ENCODE assay signal across 15 cellular contexts in the genomic region with DNA sequence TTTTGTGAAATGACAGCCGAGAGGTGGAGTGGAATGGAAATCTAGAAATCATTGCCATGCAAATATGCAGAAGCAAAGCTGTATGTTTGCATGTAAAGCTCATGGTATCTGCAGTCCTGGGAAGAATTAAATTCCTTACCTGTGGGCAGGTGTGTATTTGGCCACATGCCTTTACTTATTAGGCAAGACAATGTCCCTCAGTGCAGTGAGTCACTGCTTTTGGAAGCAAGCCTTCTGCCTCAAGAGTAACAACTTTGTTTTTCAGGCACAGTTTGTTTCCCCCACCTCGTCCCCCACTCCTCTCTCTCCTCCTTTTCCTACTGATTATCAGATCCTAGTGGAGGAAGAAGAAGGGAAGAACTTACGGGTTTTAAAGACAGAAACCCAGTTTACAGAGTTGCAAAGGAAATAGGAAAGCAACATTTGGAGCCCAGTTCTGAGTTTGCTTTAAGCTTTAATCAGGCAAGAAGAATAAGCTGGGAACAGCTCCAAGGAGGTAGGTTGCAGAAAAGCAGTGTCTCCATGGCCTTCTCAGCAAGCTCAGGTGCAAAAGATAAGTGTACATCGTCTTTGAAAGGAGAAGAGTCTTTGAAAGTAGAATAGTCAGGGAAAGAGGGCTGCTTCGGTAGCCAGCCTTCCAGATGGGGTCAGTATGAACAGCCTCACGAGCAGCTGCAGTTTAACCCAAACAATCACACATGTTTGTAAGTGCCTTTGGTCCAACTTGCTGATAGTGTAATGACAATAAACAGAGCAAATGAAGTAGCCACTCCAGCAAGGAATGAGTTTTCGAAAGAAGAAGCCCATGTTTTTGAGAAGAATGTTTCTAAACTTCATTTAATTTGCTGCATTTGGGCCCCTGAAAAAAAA.
A peak's percentile ranks its signal among the peaks of the same experiment; 100 is the strongest.
DNase-seq lines count a peak whose midpoint lies in the region; FAIRE-seq and TF ChIP-seq lines count a peak whose summit lies in the region.
"Had no signal": no experiment of that assay in that cellular context is flagged by ENCODE, and none has a peak within 500 bp of the region (broad histone marks: within the 10 kb centered on the region; RNA-seq: fewer than 3 reads in every experiment).

No MANE protein-coding gene starts in this region.

- H3K27ac Mint-ChIP-seq in Caco-2 (ENCODE audit: unreplicated experiment) (peak overlapping the region; percentile 97), osteocyte (ENCODE audit: unreplicated experiment) (no peak overlapping the region)

- H3K4me1 Mint-ChIP-seq in Caco-2 (ENCODE audit: low read depth, unreplicated experiment) (peaks cover 58% of the 10 kb centered on the region), osteocyte (ENCODE audit: unreplicated experiment) (peaks cover 11% of the 10 kb centered on the region)

- POLR2A ChIA-PET in Caco-2 (lab: Charles Lee), result interaction anchor here (0.6 kb wide), 3 partner anchors 12 to 229 kb away, joined by 3 to 6 read pairs (median 3); no protein-coding TSS in a partner anchor

- TF ChIP-seq CTCF in Caco-2 (IDR thresholded peaks at IDR 0.05; ENCODE audit: insufficient read depth in 1 of 2, low read depth in 1 of 2, low read length in 1 of 2, severe bottlenecking in 1 of 2, unreplicated experiment in 1 of 2), result no peak
- no peak for TF ChIP-seq CTCF in adrenal gland (IDR thresholded peaks at IDR 0.05)
- no peak for TF ChIP-seq CTCF in osteocyte (IDR thresholded peaks at IDR 0.05)

- peak overlapping the region; percentile 36 to 67 for H3K27ac ChIP-seq in esophagus (ENCODE audit: low read depth in 2 of 2, low read length in 1 of 2)
- peak overlapping the region; percentile 21 for H3K27ac ChIP-seq in muscle layer of duodenum (ENCODE audit: low read length)
- no peak overlapping the region for H3K27ac ChIP-seq in adrenal gland
- H3K27ac ChIP-seq: gastrocnemius medialis had no signal

- CTCF ChIA-PET in Caco-2 (lab: Charles Lee), result interaction anchor here (0.6 to 1.0 kb wide), 3 partner anchors 139 to 168 kb away, joined by 3 to 5 read pairs (median 4); no protein-coding TSS in a partner anchor

- H3K9me3 ChIP-seq in Caco-2 (no peaks in the 10 kb centered on the region), esophagus (ENCODE audit: control insufficient read depth in 2 of 2, insufficient read depth in 1 of 2, low read depth in 1 of 2, low read length in 1 of 2) (no peaks in the 10 kb centered on the region), muscle layer of duodenum (ENCODE audit: control insufficient read depth in 1 of 2, low read length in 2 of 2) (no peaks in the 10 kb centered on the region), adrenal gland (replicated peaks in 1 of 3) (no peaks in the 10 kb centered on the region)
- H3K9me3 ChIP-seq: breast epithelium, gastrocnemius medialis had no signal

- WGBS in esophagus, 2 donors, result 28% methylated on average over 7 of the region's 7 CpGs
- WGBS in adrenal gland, 4 donors, result 44 to 51% (median 46%) methylated on average over 7 of the region's 7 CpGs

- BruUV-seq in Caco-2 (replicated peaks; lab: Mats Ljungman, UMichigan), result TSS peak; percentile 59

- peak overlapping the region; percentile 58 for H3K4me3 Mint-ChIP-seq in Caco-2 (ENCODE audit: unreplicated experiment)
- H3K4me3 Mint-ChIP-seq in osteocyte (ENCODE audit: unreplicated experiment), result no peak overlapping the region

- no peak for TF ChIP-seq POLR2A in adrenal gland (IDR thresholded peaks at IDR 0.05)

- no peak overlapping the region for H3K4me3 ChIP-seq in Caco-2 (ENCODE audit: low read depth, low read length)
- no peak overlapping the region for H3K4me3 ChIP-seq in esophagus (ENCODE audit: low read depth in 1 of 2, low read length in 2 of 2)
- no peak overlapping the region for H3K4me3 ChIP-seq in muscle layer of duodenum (ENCODE audit: low read depth in 1 of 2, low read length in 2 of 2)
- H3K4me3 ChIP-seq in adrenal gland, result no peak overlapping the region
- H3K4me3 ChIP-seq: breast epithelium, gastrocnemius medialis had no signal

- H3K27me3 Mint-ChIP-seq in Caco-2 (ENCODE audit: insufficient read depth, unreplicated experiment) (no peaks in the 10 kb centered on the region), osteocyte (ENCODE audit: unreplicated experiment) (peaks cover 14% of the 10 kb centered on the region)

- no peak for FAIRE-seq in urothelium cell line (lab: Jason Lieb, UNC)

- H3K27me3 ChIP-seq in Caco-2 (replicated peaks; ENCODE audit: control insufficient read depth, insufficient read depth, low read length) (no peaks in the 10 kb centered on the region), esophagus (ENCODE audit: control insufficient read depth in 1 of 2, insufficient read depth in 2 of 2, low read length in 2 of 2) (no peaks in the 10 kb centered on the region), muscle layer of duodenum (ENCODE audit: low read depth, low read length) (no peaks in the 10 kb centered on the region), adrenal gland (no peaks in the 10 kb centered on the region)
- H3K27me3 ChIP-seq: breast epithelium, gastrocnemius medialis had no signal

- H3K36me3 ChIP-seq in Caco-2 (ENCODE audit: control insufficient read depth, insufficient read depth, low read length) (no peaks in the 10 kb centered on the region), esophagus (ENCODE audit: control insufficient read depth in 2 of 2, insufficient read depth in 2 of 2, low read length in 1 of 2) (no peaks in the 10 kb centered on the region), muscle layer of duodenum (ENCODE audit: control insufficient read depth in 1 of 2, insufficient read depth in 2 of 2, low read length in 2 of 2) (no peaks in the 10 kb centered on the region), adrenal gland (replicated peaks in 1 of 2) (no peaks in the 10 kb centered on the region)
- H3K36me3 ChIP-seq: breast epithelium, gastrocnemius medialis had no signal

- H3K36me3 Mint-ChIP-seq in Caco-2 (ENCODE audit: insufficient read depth, unreplicated experiment), result no peaks in the 10 kb centered on the region
- H3K36me3 Mint-ChIP-seq in osteocyte (ENCODE audit: unreplicated experiment), result no peaks in the 10 kb centered on the region

- peak; percentile 67 to 68 for DNase-seq in Caco-2
- DNase-seq in NCI-H1048 (lab: John Stamatoyannopoulos, UW), result peak; percentile 24
- no peak for DNase-seq in DMS79 (lab: John Stamatoyannopoulos, UW)
- DNase-seq in adrenal gland, result no peak
- no peak for DNase-seq in urothelium cell line (ENCODE audit: low spot score)
- DNase-seq in osteocyte (ENCODE audit: extremely low spot score, unreplicated experiment), result no peak
- DNase-seq: activated CD4-positive, CD25-positive, alpha-beta regulatory T cell treated with anti-CD3 and anti-CD28 coated beads, Interleukin-2, amount 50 U/mL, for 72 hours; C1 segment of cervical spinal cord; gastrocnemius medialis; HCEC 1CT; NCI-H1417 treated with DMSO at 0.1 percent for 48 hours; stimulated activated CD4-positive, alpha-beta T cell treated with anti-CD3 and anti-CD28 coated beads, Interleukin-15, amount 100 ng/mL, for 24 hours had no signal

- H3K4me1 ChIP-seq in Caco-2 (peaks cover 52% of the 10 kb centered on the region), esophagus (ENCODE audit: control insufficient read depth in 2 of 2, insufficient read depth in 2 of 2, low read length in 1 of 2) (no peaks in the 10 kb centered on the region), muscle layer of duodenum (ENCODE audit: control insufficient read depth in 1 of 2, insufficient read depth in 2 of 2, low read length in 2 of 2) (peaks cover 0 to 6% of the 10 kb centered on the region in 2 donors), adrenal gland (replicated peaks in 1 of 2) (no peaks in the 10 kb centered on the region)
- H3K4me1 ChIP-seq: gastrocnemius medialis had no signal

- intact Hi-C loops in Caco-2 (cut with micrococcal nuclease; ENCODE audit: unreplicated experiment) (loop anchor here (1.0 to 2.0 kb wide), 6 partner anchors 12 to 168 kb away; no protein-coding TSS in a partner anchor), adrenal gland (cut with DNase I) (no loop called here)

- H3K9me3 Mint-ChIP-seq in Caco-2 (ENCODE audit: unreplicated experiment), result peaks cover 2% of the 10 kb centered on the region
- H3K9me3 Mint-ChIP-seq in osteocyte (ENCODE audit: unreplicated experiment), result no peaks in the 10 kb centered on the region

Comparison
In these comparisons a context has a peak if more than half of its experiments do, and no peak if none do; other contexts are left out.
1. DNase-seq: peak in Caco-2 (2 of 2) and NCI-H1048 (single experiment); none in DMS79 (single experiment), adrenal gland (0 of 7), urothelium cell line (single experiment) and osteocyte (single experiment).
2. H3K27ac ChIP-seq: peak in esophagus (2 of 2) and muscle layer of duodenum (single experiment); none in adrenal gland (0 of 5).